ENCODE assay signal across 1 cellular context in the genomic region with DNA sequence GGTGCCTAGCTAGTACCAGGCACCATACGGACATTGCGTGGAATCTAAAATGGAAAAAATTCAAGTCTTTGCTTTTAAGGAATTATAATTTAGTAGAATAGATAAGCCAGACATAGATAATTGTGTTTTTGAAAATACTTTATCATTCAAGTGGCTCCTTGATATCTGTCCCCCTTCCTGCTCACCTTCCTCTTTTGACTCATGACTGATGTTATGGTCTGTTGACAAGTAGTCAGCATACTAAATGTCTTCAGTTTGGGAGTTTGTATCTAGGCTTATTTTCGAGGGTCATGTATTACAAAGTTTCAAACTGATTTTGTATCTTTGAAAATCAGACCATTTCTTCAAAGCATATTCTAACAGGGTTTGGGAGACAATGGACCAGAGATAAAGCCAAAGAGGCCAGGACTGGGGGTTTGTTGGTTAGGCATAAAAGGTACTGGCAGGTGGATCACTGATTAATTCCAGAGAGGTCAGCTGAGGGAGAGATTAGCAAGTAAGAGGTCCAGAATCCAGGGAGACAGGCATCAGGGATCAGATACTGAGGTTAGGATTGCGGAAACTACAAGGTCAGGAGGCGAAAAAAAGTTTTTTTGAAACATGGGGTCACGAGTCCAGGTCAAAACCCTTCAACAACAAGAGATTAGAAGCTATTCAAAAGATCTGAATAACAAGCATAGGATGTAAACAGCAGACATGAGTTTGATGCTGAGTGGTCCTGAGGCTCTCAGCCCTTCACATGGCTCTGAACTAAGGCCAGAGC.
TF ChIP-seq lines count a peak whose summit lies in the region.

No MANE protein-coding gene starts in this region.

TF ChIP-seq in HepG2, 621 proteins besides CTCF, POLR2A, EP300 and RAD21 (continues in another document):
- TF ChIP-seq SALL2 (CRISPR knock-in tag; IDR thresholded peaks at IDR 0.05) (0 out of 2 replicates have a peak, but pooled peaks have one; percentile 49), FIP1L1 (IDR thresholded peaks at IDR 0.05; ENCODE audit: borderline replicate concordance, insufficient read depth, low read depth, low read length) (no peak), ZFP36 (IDR thresholded peaks at IDR 0.05; ENCODE audit: borderline replicate concordance, low read depth, low read length, partially characterized antibody) (no peak), KAT8 (CRISPR knock-in tag; IDR thresholded peaks at IDR 0.05) (peak; percentile 78), ZNF629 (CRISPR knock-in tag; conservative IDR thresholded peaks at IDR 0.05) (peak; percentile 26; the same call in 1 of the 2 replicates), ZNF33A (CRISPR knock-in tag; IDR thresholded peaks at IDR 0.05; ENCODE audit: borderline replicate concordance) (no peak), STAG1 (CRISPR knock-in tag; IDR thresholded peaks at IDR 0.05) (peak; percentile 28), ZFP37 (CRISPR knock-in tag; IDR thresholded peaks at IDR 0.05; ENCODE audit: borderline replicate concordance) (no peak), ZNF543 (CRISPR knock-in tag; IDR thresholded peaks at IDR 0.05) (no peak), MYNN (CRISPR knock-in tag; IDR thresholded peaks at IDR 0.05; ENCODE audit: low read depth) (no peak), GABPB1 (CRISPR knock-in tag; IDR thresholded peaks at IDR 0.05) (peak; percentile 16; the same call in 1 of the 2 replicates), ZNF143 (CRISPR knock-in tag; IDR thresholded peaks at IDR 0.05) (no peak), POGZ (CRISPR knock-in tag; IDR thresholded peaks at IDR 0.05) (peak; percentile 88), ASH2L (IDR thresholded peaks at IDR 0.05; ENCODE audit: insufficient read length, low read depth, low read length) (peak; percentile 86), GFI1 (CRISPR knock-in tag; IDR thresholded peaks at IDR 0.05; ENCODE audit: borderline replicate concordance) (peak; percentile 96), ZNF605 (CRISPR knock-in tag; IDR thresholded peaks at IDR 0.05) (peak; percentile 78), AKAP8 (CRISPR knock-in tag; IDR thresholded peaks at IDR 0.05) (no peak), ZNF775 (CRISPR knock-in tag; IDR thresholded peaks at IDR 0.05; ENCODE audit: borderline replicate concordance) (no peak), ZKSCAN8 (CRISPR knock-in tag; IDR thresholded peaks at IDR 0.05; ENCODE audit: borderline replicate concordance) (peak; percentile 93), ZSCAN22 (CRISPR knock-in tag; IDR thresholded peaks at IDR 0.05) (no peak), POLR2G (IDR thresholded peaks at IDR 0.05; ENCODE audit: low read depth, low read length) (peak; percentile 55), ZSCAN9 (CRISPR knock-in tag; IDR thresholded peaks at IDR 0.05; ENCODE audit: borderline replicate concordance) (peak; percentile 74; the same call in 1 of the 2 replicates), NR2F1 (CRISPR knock-in tag; IDR thresholded peaks at IDR 0.05) (peak; percentile 96 to 97), ATF7 (IDR thresholded peaks at IDR 0.05) (no peak), ATF7 (CRISPR knock-in tag; IDR thresholded peaks at IDR 0.05) (no peak; the same call in 1 of the 2 replicates), SOX13 (IDR thresholded peaks at IDR 0.05) (peak; percentile 98), SOX13 (CRISPR knock-in tag; conservative IDR thresholded peaks at IDR 0.05 in 1 of 2, IDR thresholded peaks at IDR 0.05 in 1 of 2) (peak in 1 of 2 experiments; percentile 98; a peak in 2 of 4 replicates)
- TF ChIP-seq, protein P1, sequence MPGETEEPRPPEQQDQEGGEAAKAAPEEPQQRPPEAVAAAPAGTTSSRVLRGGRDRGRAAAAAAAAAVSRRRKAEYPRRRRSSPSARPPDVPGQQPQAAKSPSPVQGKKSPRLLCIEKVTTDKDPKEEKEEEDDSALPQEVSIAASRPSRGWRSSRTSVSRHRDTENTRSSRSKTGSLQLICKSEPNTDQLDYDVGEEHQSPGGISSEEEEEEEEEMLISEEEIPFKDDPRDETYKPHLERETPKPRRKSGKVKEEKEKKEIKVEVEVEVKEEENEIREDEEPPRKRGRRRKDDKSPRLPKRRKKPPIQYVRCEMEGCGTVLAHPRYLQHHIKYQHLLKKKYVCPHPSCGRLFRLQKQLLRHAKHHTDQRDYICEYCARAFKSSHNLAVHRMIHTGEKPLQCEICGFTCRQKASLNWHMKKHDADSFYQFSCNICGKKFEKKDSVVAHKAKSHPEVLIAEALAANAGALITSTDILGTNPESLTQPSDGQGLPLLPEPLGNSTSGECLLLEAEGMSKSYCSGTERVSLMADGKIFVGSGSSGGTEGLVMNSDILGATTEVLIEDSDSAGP (CRISPR knock-in tag; IDR thresholded peaks at IDR 0.05; ENCODE audit: borderline replicate concordance) = no peak; the same call in 1 of the 2 replicates
- TF ChIP-seq, protein P2, sequence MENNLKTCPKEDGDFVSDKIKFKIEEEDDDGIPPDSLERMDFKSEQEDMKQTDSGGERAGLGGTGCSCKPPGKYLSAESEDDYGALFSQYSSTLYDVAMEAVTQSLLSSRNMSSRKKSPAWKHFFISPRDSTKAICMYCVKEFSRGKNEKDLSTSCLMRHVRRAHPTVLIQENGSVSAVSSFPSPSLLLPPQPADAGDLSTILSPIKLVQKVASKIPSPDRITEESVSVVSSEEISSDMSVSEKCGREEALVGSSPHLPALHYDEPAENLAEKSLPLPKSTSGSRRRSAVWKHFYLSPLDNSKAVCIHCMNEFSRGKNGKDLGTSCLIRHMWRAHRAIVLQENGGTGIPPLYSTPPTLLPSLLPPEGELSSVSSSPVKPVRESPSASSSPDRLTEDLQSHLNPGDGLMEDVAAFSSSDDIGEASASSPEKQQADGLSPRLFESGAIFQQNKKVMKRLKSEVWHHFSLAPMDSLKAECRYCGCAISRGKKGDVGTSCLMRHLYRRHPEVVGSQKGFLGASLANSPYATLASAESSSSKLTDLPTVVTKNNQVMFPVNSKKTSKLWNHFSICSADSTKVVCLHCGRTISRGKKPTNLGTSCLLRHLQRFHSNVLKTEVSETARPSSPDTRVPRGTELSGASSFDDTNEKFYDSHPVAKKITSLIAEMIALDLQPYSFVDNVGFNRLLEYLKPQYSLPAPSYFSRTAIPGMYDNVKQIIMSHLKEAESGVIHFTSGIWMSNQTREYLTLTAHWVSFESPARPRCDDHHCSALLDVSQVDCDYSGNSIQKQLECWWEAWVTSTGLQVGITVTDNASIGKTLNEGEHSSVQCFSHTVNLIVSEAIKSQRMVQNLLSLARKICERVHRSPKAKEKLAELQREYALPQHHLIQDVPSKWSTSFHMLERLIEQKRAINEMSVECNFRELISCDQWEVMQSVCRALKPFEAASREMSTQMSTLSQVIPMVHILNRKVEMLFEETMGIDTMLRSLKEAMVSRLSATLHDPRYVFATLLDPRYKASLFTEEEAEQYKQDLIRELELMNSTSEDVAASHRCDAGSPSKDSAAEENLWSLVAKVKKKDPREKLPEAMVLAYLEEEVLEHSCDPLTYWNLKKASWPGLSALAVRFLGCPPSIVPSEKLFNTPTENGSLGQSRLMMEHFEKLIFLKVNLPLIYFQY (CRISPR knock-in tag; IDR thresholded peaks at IDR 0.05; ENCODE audit: borderline replicate concordance) = no peak
- TF ChIP-seq, protein P3, sequence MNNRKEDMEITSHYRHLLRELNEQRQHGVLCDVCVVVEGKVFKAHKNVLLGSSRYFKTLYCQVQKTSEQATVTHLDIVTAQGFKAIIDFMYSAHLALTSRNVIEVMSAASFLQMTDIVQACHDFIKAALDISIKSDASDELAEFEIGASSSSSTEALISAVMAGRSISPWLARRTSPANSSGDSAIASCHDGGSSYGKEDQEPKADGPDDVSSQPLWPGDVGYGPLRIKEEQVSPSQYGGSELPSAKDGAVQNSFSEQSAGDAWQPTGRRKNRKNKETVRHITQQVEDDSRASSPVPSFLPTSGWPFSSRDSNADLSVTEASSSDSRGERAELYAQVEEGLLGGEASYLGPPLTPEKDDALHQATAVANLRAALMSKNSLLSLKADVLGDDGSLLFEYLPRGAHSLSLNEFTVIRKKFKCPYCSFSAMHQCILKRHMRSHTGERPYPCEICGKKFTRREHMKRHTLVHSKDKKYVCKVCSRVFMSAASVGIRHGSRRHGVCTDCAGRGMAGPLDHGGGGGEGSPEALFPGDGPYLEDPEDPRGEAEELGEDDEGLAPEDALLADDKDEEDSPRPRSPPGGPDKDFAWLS (CRISPR knock-in tag; IDR thresholded peaks at IDR 0.05; ENCODE audit: borderline replicate concordance) = no peak
- TF ChIP-seq, protein P4, sequence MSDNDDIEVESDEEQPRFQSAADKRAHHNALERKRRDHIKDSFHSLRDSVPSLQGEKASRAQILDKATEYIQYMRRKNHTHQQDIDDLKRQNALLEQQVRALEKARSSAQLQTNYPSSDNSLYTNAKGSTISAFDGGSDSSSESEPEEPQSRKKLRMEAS (IDR thresholded peaks at IDR 0.05) = peak; percentile 67; the same call in 1 of the 2 replicates
- TF ChIP-seq, protein P5, sequence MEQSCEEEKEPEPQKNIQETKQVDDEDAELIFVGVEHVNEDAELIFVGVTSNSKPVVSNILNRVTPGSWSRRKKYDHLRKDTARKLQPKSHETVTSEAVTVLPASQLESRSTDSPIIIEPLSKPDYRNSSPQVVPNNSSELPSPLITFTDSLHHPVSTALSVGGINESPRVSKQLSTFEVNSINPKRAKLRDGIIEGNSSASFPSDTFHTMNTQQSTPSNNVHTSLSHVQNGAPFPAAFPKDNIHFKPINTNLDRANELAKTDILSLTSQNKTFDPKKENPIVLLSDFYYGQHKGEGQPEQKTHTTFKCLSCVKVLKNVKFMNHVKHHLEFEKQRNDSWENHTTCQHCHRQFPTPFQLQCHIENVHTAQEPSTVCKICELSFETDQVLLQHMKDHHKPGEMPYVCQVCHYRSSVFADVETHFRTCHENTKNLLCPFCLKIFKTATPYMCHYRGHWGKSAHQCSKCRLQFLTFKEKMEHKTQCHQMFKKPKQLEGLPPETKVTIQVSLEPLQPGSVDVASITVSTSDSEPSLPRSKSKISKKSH (CRISPR knock-in tag; IDR thresholded peaks at IDR 0.05; ENCODE audit: borderline replicate concordance) = no peak
- TF ChIP-seq, protein P6, sequence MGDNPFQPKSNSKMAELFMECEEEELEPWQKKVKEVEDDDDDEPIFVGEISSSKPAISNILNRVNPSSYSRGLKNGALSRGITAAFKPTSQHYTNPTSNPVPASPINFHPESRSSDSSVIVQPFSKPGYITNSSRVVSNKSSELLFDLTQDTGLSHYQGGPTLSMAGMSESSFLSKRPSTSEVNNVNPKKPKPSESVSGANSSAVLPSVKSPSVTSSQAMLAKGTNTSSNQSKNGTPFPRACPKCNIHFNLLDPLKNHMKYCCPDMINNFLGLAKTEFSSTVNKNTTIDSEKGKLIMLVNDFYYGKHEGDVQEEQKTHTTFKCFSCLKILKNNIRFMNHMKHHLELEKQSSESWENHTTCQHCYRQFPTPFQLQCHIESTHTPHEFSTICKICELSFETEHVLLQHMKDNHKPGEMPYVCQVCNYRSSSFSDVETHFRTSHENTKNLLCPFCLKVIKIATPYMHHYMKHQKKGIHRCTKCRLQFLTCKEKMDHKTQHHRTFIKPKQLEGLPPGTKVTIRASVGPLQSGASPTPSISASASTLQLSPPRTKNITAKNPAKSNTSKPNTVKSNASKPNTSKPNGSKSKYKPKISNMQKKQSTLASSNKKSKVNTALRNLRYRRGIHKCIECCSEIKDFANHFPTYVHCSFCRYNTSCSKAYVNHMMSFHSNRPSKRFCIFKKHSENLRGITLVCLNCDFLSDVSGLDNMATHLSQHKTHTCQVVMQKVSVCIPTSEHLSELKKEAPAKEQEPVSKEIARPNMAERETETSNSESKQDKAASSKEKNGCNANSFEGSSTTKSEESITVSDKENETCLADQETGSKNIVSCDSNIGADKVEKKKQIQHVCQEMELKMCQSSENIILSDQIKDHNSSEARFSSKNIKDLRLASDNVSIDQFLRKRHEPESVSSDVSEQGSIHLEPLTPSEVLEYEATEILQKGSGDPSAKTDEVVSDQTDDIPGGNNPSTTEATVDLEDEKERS (CRISPR knock-in tag; IDR thresholded peaks at IDR 0.05) = no peak
- TF ChIP-seq, protein P7, sequence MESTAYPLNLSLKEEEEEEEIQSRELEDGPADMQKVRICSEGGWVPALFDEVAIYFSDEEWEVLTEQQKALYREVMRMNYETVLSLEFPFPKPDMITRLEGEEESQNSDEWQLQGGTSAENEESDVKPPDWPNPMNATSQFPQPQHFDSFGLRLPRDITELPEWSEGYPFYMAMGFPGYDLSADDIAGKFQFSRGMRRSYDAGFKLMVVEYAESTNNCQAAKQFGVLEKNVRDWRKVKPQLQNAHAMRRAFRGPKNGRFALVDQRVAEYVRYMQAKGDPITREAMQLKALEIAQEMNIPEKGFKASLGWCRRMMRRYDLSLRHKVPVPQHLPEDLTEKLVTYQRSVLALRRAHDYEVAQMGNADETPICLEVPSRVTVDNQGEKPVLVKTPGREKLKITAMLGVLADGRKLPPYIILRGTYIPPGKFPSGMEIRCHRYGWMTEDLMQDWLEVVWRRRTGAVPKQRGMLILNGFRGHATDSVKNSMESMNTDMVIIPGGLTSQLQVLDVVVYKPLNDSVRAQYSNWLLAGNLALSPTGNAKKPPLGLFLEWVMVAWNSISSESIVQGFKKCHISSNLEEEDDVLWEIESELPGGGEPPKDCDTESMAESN (CRISPR knock-in tag; conservative IDR thresholded peaks at IDR 0.05) = no peak; the same call in 1 of the 2 replicates
- TF ChIP-seq, protein P8, sequence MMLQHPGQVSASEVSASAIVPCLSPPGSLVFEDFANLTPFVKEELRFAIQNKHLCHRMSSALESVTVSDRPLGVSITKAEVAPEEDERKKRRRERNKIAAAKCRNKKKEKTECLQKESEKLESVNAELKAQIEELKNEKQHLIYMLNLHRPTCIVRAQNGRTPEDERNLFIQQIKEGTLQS (CRISPR knock-in tag; IDR thresholded peaks at IDR 0.05) = peak; percentile 67; the same call in 1 of the 2 replicates
- TF ChIP-seq, protein P9, sequence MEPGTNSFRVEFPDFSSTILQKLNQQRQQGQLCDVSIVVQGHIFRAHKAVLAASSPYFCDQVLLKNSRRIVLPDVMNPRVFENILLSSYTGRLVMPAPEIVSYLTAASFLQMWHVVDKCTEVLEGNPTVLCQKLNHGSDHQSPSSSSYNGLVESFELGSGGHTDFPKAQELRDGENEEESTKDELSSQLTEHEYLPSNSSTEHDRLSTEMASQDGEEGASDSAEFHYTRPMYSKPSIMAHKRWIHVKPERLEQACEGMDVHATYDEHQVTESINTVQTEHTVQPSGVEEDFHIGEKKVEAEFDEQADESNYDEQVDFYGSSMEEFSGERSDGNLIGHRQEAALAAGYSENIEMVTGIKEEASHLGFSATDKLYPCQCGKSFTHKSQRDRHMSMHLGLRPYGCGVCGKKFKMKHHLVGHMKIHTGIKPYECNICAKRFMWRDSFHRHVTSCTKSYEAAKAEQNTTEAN (CRISPR knock-in tag; conservative IDR thresholded peaks at IDR 0.05) = 0 out of 2 replicates have a peak, but pooled peaks have one; percentile 41
